In the genomic region with DNA sequence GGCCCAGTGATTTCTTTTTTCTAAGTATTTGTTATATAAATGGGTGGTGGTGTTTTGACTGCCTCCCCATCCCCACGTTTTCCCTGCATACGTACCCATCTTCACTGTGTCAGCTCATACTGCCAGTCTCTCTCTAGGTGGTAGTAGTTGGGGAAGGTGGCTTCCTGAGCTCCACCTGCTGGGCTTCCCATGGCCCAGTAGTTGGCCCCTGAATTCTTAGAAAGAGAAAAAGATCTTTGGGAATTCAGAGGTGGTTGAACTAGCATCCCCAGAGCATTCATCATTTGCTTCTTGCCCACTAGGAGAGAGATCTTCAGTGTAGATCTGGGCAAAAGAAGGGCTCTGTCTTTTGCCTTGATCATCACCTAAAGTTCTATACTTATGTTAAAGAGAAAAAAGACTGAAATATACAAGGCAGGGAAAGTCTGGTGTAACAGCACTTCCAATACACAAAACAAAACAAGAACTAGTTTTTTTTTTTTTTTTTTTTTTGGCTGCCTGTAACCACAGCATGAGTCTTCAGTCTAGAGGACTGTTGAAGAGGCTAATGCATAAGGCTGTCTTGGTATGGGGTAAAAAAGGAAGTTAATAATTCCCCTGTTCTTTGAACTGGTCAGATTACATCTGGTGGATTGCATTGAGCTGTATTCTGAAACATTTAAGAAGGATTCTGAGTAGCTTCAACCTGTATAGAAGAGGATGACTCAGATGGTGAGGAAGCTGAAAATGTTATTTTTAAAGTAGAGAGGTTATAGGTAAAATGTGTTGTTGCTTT, we compare ENCODE assay signal across 1 cellular context.
TF ChIP-seq lines count a peak whose summit lies in the region.

No MANE protein-coding gene starts in this region.

TF ChIP-seq in GM23338, 12 proteins besides CTCF, POLR2A, EP300 and RAD21 (continued from another document):
- TF ChIP-seq ZNF331 (CRISPR knock-in tag; IDR thresholded peaks at IDR 0.05; ENCODE audit: low read depth) (no peak), POLR2AphosphoS5 (IDR thresholded peaks at IDR 0.05; ENCODE audit: low read depth) (no peak), EZH2phosphoT487 (IDR thresholded peaks at IDR 0.05; ENCODE audit: unreplicated experiment) (no peak), EZH2 (IDR thresholded peaks at IDR 0.05; ENCODE audit: low read depth, unreplicated experiment) (no peak), STAT1 (IDR thresholded peaks at IDR 0.05; ENCODE audit: unreplicated experiment) (no peak)
- TF ChIP-seq, protein P1, sequence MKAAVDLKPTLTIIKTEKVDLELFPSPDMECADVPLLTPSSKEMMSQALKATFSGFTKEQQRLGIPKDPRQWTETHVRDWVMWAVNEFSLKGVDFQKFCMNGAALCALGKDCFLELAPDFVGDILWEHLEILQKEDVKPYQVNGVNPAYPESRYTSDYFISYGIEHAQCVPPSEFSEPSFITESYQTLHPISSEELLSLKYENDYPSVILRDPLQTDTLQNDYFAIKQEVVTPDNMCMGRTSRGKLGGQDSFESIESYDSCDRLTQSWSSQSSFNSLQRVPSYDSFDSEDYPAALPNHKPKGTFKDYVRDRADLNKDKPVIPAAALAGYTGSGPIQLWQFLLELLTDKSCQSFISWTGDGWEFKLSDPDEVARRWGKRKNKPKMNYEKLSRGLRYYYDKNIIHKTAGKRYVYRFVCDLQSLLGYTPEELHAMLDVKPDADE (IDR thresholded peaks at IDR 0.05): no peak
